26 cellular contexts compared by ENCODE assay signal in genomic region chr1:181448461-181448860, GRCh38. TPM values are rescaled to one million over a fixed set of nuclear protein-coding genes. Genes with fewer than 3 reads are reported as not detected.
"Had no signal": no experiment of that assay in that cellular context is flagged by ENCODE, and none has a peak within 500 bp of the region (broad histone marks: within the 10 kb centered on the region; RNA-seq: fewer than 3 reads in every experiment).

No MANE protein-coding gene starts in this region.

- H3K27ac ChIP-seq: breast epithelium, KMS-11, SK-N-MC had no signal

- H3K4me2 ChIP-seq: KMS-11 had no signal

- H3K4me1 ChIP-seq: breast epithelium had no signal

- H3K27me3 ChIP-seq: breast epithelium had no signal

- H3K36me3 ChIP-seq: breast epithelium had no signal

- ATAC-seq: activated CD4-positive, CD25-positive, alpha-beta regulatory T cell treated with anti-CD3 and anti-CD28 coated beads, Interleukin-2, amount 50 U/mL, for 24 hours; activated CD8-positive, alpha-beta T cell treated with anti-CD3 and anti-CD28 coated beads for 36 hours; Panc1; Right ventricle myocardium inferior had no signal

- DNase-seq: activated CD4-positive, alpha-beta T cell treated with anti-CD3 and anti-CD28 coated beads for 4 hours; activated CD8-positive, alpha-beta memory T cell treated with anti-CD3 and anti-CD28 coated beads, Interleukin-2, amount 50 U/mL, for 4 hours; activated CD8-positive, alpha-beta T cell treated with anti-CD3 and anti-CD28 coated beads for 36 hours; activated effector memory CD4-positive, alpha-beta T cell treated with Interleukin-2 at 50 U/mL for 16 hours; activated naive CD4-positive, alpha-beta T cell; aorta; caudate nucleus; NCI-H1092; NCI-H1417; NCI-H1694; NCI-H2029 treated with DMSO at 0.1 percent for 48 hours; NCI-H446 treated with DMSO at 0.1 percent for 48 hours; NCI-H524 treated with DMSO at 0.1 percent for 48 hours; NCI-H748 treated with DMSO at 0.1 percent for 48 hours; RPMI8226; T-cell; T1000 had no signal

- H3K4me3 ChIP-seq: breast epithelium, SK-N-MC had no signal

RNA-seq across cellular contexts. Expression of gene CACNA1E, which starts 34.9 kb away (rescaled TPM):
- total RNA-seq: activated CD8-positive, alpha-beta T cell treated with anti-CD3 and anti-CD28 coated beads for 36 hours; activated T-helper 1 cell treated with anti-CD3 and anti-CD28 coated beads, Interleukin-12 subunit alpha, Interleukin-12 subunit beta, Interleukin-2, Interleukin-4 antibody, amounts not matched to agents 30 ng/mL and 10 ng/mL and 1 ng/mL, durations not matched to agents 14 hours and 24 hours and 36 hours; chondrocyte; OCI-LY7 had no signal
- polyA plus RNA-seq: aorta had no signal
